Comparison of ENCODE assay signal across 15 cellular contexts in genomic region chr5:118597448-118597847, GRCh38.
"Had no signal": no experiment of that assay in that cellular context is flagged by ENCODE, and none has a peak within 500 bp of the region (broad histone marks: within the 10 kb centered on the region; RNA-seq: fewer than 3 reads in every experiment).

No MANE protein-coding gene starts in this region.

- H3K4me3 ChIP-seq: hepatocyte, pancreas, tibial artery, uterus had no signal

- DNase-seq: activated B cell treated with CpG ODN at 0.5 μM for 24 hours; activated CD4-positive, alpha-beta T cell treated with anti-CD3 and anti-CD28 coated beads for 48 hours; activated CD8-positive, alpha-beta memory T cell treated with anti-CD3 and anti-CD28 coated beads, Interleukin-2, amount 50 U/mL, for 4 hours; activated CD8-positive, alpha-beta T cell treated with anti-CD3 and anti-CD28 coated beads, Interleukin-2, amount 10 ng/mL, durations not matched to agents 7 days and 5 days; activated effector memory CD4-positive, alpha-beta T cell treated with anti-CD3 and anti-CD28 coated beads, Interleukin-2, amount 50 U/mL, for 16 hours; activated T-cell treated with anti-CD3 and anti-CD28 coated beads, Interleukin-2, amount 50 U/mL, for 48 hours; caudate nucleus; islet precursor cell; mammary epithelial cell; naive B cell; pancreas; stimulated activated CD4-positive, alpha-beta T cell treated with anti-CD3 and anti-CD28 coated beads, Interleukin-2, amount 100 ng/mL, for 48 hours; tibial artery; uterus had no signal

- H3K36me3 ChIP-seq: pancreas, tibial artery, uterus had no signal

- H3K27ac ChIP-seq: hepatocyte, pancreas, tibial artery, uterus had no signal

- H3K27me3 ChIP-seq: hepatocyte, pancreas, tibial artery, uterus had no signal

- H3K9me3 ChIP-seq: pancreas, tibial artery, uterus had no signal

- H3K4me1 ChIP-seq: pancreas, tibial artery, uterus had no signal
